In genomic region chr1:173824315-173825081, GRCh38 we compare ENCODE assay signal across 8 cellular contexts. TPM values are rescaled to one million over a fixed set of nuclear protein-coding genes. Genes with fewer than 3 reads are reported as not detected.
A peak's percentile ranks its signal among the peaks of the same experiment; 100 is the strongest.
DNase-seq lines count a peak whose midpoint lies in the region; ATAC-seq and TF ChIP-seq lines count a peak whose summit lies in the region.

A gene with protein sequence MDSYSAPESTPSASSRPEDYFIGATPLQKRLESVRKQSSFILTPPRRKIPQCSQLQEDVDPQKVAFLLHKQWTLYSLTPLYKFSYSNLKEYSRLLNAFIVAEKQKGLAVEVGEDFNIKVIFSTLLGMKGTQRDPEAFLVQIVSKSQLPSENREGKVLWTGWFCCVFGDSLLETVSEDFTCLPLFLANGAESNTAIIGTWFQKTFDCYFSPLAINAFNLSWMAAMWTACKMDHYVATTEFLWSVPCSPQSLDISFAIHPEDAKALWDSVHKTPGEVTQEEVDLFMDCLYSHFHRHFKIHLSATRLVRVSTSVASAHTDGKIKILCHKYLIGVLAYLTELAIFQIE (minus strand): TSS chr1:173824883. CDS start chr1:173811299, 13,584 bp downstream.
A gene with protein sequence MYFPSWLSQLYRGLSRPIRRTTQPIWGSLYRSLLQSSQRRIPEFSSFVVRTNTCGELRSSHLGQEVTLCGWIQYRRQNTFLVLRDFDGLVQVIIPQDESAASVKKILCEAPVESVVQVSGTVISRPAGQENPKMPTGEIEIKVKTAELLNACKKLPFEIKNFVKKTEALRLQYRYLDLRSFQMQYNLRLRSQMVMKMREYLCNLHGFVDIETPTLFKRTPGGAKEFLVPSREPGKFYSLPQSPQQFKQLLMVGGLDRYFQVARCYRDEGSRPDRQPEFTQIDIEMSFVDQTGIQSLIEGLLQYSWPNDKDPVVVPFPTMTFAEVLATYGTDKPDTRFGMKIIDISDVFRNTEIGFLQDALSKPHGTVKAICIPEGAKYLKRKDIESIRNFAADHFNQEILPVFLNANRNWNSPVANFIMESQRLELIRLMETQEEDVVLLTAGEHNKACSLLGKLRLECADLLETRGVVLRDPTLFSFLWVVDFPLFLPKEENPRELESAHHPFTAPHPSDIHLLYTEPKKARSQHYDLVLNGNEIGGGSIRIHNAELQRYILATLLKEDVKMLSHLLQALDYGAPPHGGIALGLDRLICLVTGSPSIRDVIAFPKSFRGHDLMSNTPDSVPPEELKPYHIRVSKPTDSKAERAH (plus strand): TSS chr1:173824673. CDS start chr1:173825230, 557 bp downstream.

- peak within 1 kb of the TSS; percentile 98 for H3K4me3 ChIP-seq in AG10803 (ENCODE audit: low read length)

- no peak for TF ChIP-seq CTCF in AG10803 (conservative IDR thresholded peaks at IDR 0.05; ENCODE audit: low read length)

- DNase-seq in AG10803 (ENCODE audit: low read depth), result peak; percentile 98
- DNase-seq in NCI-H460 (ENCODE audit: extremely low read depth, low read depth), result peak; percentile 99
- DNase-seq in activated CD4-positive, CD25-positive, alpha-beta regulatory T cell treated with anti-CD3 and anti-CD28 coated beads, Interleukin-2, amount 50 U/mL, for 72 hours, result peak; percentile 79
- peak; percentile 82 to 90 for DNase-seq in cerebellar nuclear complex (lab: John Stamatoyannopoulos, UW)
- peak; percentile 98 for DNase-seq in islet precursor cell
- DNase-seq in stimulated activated CD4-positive, alpha-beta T cell treated with anti-CD3 and anti-CD28 coated beads, Interleukin-12 subunit alpha, Interleukin-12 subunit beta, amount 100 ng/mL, for 48 hours (ENCODE audit: low read depth in 2 of 3, low spot score in 1 of 3), result peak; percentile 84 to 90 (median 89)

- ATAC-seq in GM19043 (IDR thresholded peaks at IDR 0.05; ENCODE audit: low read depth, unreplicated experiment), result peak; percentile 81
- peak; percentile 90 for ATAC-seq in HG03378 (IDR thresholded peaks at IDR 0.05; ENCODE audit: unreplicated experiment)

RNA-seq across cellular contexts. Expression of the first gene that starts in this region (rescaled TPM):
- 43.8 and 45.7 TPM in 2 replicates for total RNA-seq in NCI-H460 (2014; rRNA removed; shearing (Covaris generic))
- polyA plus RNA-seq in NCI-H460 (2014; cell fraction: nucleus; rRNA removed), result 27.7 and 35.5 TPM in 2 replicates

RNA-seq across cellular contexts. Expression of the second gene that starts in this region (rescaled TPM):
- total RNA-seq in NCI-H460 (2014; rRNA removed; shearing (Covaris generic)), result 48.3 and 58.7 TPM in 2 replicates
- 54.2 and 68.7 TPM in 2 replicates for polyA plus RNA-seq in NCI-H460 (2014; cell fraction: nucleus; rRNA removed)

Comparison
In these comparisons a context has a peak if more than half of its experiments do, and no peak if none do; other contexts are left out.
1. Peak in every context shown above with its lines: DNase-seq, ATAC-seq and H3K4me3 ChIP-seq.